In genomic region chr1:52662645-52663313, GRCh38 we compare ENCODE assay signal across 10 cellular contexts.
DNase-seq lines count a peak whose midpoint lies in the region; ATAC-seq and TF ChIP-seq lines count a peak whose summit lies in the region.
"Had no signal": no experiment of that assay in that cellular context is flagged by ENCODE, and none has a peak within 500 bp of the region (broad histone marks: within the 10 kb centered on the region; RNA-seq: fewer than 3 reads in every experiment).

No MANE protein-coding gene starts in this region.

- no peaks in the 10 kb centered on the region for H3K36me3 Mint-ChIP-seq in nephron progenitor cell (ENCODE audit: low read depth)

- peak overlapping the region; percentile 36 for H3K27ac Mint-ChIP-seq in nephron progenitor cell

- no peaks in the 10 kb centered on the region for H3K9me3 Mint-ChIP-seq in nephron progenitor cell

- H3K4me3 ChIP-seq in coronary artery = no peak overlapping the region

- ATAC-seq in GM21526 (IDR thresholded peaks at IDR 0.05; ENCODE audit: low FRiP score, unreplicated experiment) = no peak

- TF ChIP-seq CTCF in nephron progenitor cell (IDR thresholded peaks at IDR 0.05) (no peak), coronary artery (IDR thresholded peaks at IDR 0.05) (no peak)

- no peak overlapping the region for H3K27ac ChIP-seq in coronary artery
- H3K27ac ChIP-seq: KMS-11 had no signal

- DNase-seq in DMS79 treated with DMSO at 0.1 percent for 48 hours (lab: John Stamatoyannopoulos, UW) (peak; percentile 73), NCI-H187 (lab: John Stamatoyannopoulos, UW) (peak; percentile 21 to 32), ecto neural progenitor cell (ENCODE audit: low spot score) (peak; percentile 88), nephron progenitor cell (peak; percentile 56), NCI-H446 (lab: John Stamatoyannopoulos, UW) (no peak), HCEC 1CT (no peak), coronary artery (ENCODE audit: low spot score) (no peak)
- DNase-seq: activated effector memory CD4-positive, alpha-beta T cell treated with Interleukin-2 at 50 U/mL for 16 hours had no signal

- H3K4me1 Mint-ChIP-seq in nephron progenitor cell = peaks cover 53% of the 10 kb centered on the region

- peak overlapping the region; percentile 44 for H3K4me3 Mint-ChIP-seq in nephron progenitor cell

- no peaks in the 10 kb centered on the region for H3K27me3 Mint-ChIP-seq in nephron progenitor cell (ENCODE audit: low read depth, poor library complexity)

Comparison
In these comparisons a context has a peak if more than half of its experiments do, and no peak if none do; other contexts are left out.
1. DNase-seq: peak in DMS79 treated with DMSO at 0.1 percent for 48 hours (single experiment), NCI-H187 (2 of 2), ecto neural progenitor cell (single experiment) and nephron progenitor cell (single experiment); none in NCI-H446 (0 of 2), HCEC 1CT (single experiment) and coronary artery (single experiment).